Comparison of ENCODE assay signal across 8 cellular contexts in genomic region chr9:35812025-35812602, GRCh38. TPM values are rescaled to one million over a fixed set of nuclear protein-coding genes. Genes with fewer than 3 reads are reported as not detected.
DNase-seq lines count a peak whose midpoint lies in the region; ATAC-seq and TF ChIP-seq lines count a peak whose summit lies in the region.

SPAG8 (minus strand) TSS chr9:35812262; CDS start chr9:35812147, 115 bp downstream.

- H3K9me3 ChIP-seq in HUES48 (ENCODE audit: control insufficient read depth, insufficient read depth, low read length) (no peaks in the 10 kb centered on the region), NT2/D1 (ENCODE audit: insufficient read depth, low read length) (no peaks in the 10 kb centered on the region)

- no peak for TF ChIP-seq CTCF in epithelial cell of proximal tubule (conservative IDR thresholded peaks at IDR 0.05; ENCODE audit: low read depth, low read length)

- peak; percentile 67 for ATAC-seq in GM21423 (IDR thresholded peaks at IDR 0.05; ENCODE audit: unreplicated experiment)

- H3K9ac ChIP-seq in HUES48 (ENCODE audit: low read depth, low read length): no peak within 1 kb of the TSS
- peak within 1 kb of the TSS; percentile 44 for H3K9ac ChIP-seq in NT2/D1 (ENCODE audit: insufficient read length, low read depth)

- no peak within 1 kb of the TSS for H3K27ac ChIP-seq in HUES48 (ENCODE audit: low read depth, low read length)

- H3K4me3 ChIP-seq in HUES48 (ENCODE audit: low read depth, low read length) (peak within 1 kb of the TSS; percentile 60), NT2/D1 (ENCODE audit: insufficient read length, low read depth) (peak within 1 kb of the TSS; percentile 49), epithelial cell of proximal tubule (ENCODE audit: low read depth, low read length) (peak within 1 kb of the TSS; percentile 66)

- in situ Hi-C loops in Caki2 (cut with HindIII; ENCODE audit: low pct_unique_long_range_greater_than_20kb, low sequenced_read_pairs): no loop called here

- H3K27me3 ChIP-seq in HUES48 (ENCODE audit: control insufficient read depth, insufficient read depth, low read length) (no peaks in the 10 kb centered on the region), NT2/D1 (ENCODE audit: insufficient read depth, insufficient read length) (peaks cover 8% of the 10 kb centered on the region)

- DNase-seq in Caki2 (ENCODE audit: low read depth) (peak; percentile 83), NT2/D1 (ENCODE audit: low read depth, low spot score) (peak; percentile 95), activated T-cell treated with anti-CD3 and anti-CD28 coated beads for 4 hours (peak; percentile 83), epithelial cell of proximal tubule (ENCODE audit: low read depth) (peak; percentile 64), mucosa of gallbladder (ENCODE audit: low spot score) (peak; percentile 95)
- peak; percentile 94 for DNase-seq in stimulated activated CD8-positive, alpha-beta memory T cell treated with anti-CD3 and anti-CD28 coated beads, Interleukin-4, amount 100 ng/mL, for 24 hours (ENCODE audit: low read depth)

- H3K36me3 ChIP-seq in HUES48 (ENCODE audit: control insufficient read depth, insufficient read depth, low read length): peaks cover 14% of the 10 kb centered on the region; the same call in 1 of the 2 replicates
- H3K36me3 ChIP-seq in NT2/D1 (ENCODE audit: insufficient read depth, insufficient read length, low read length): peaks cover 30% of the 10 kb centered on the region

- H3K4me1 ChIP-seq in HUES48 (ENCODE audit: control insufficient read depth, insufficient read depth, low read length) (peaks cover 8% of the 10 kb centered on the region), NT2/D1 (ENCODE audit: insufficient read depth, insufficient read length) (peaks cover 5% of the 10 kb centered on the region)

RNA-seq across cellular contexts. Expression of gene SPAG8, which starts in this region (rescaled TPM):
- 0.24 TPM in 1 of 2 replicates, not detected in the other for total RNA-seq in Caki2 (2014; rRNA removed; shearing (Covaris generic); ENCODE audit: low replicate concordance)
- total RNA-seq in epithelial cell of proximal tubule: 0.12 and 0.14 TPM in 2 replicates
- 4.6 TPM for total RNA-seq in mucosa of gallbladder

Comparison
In these comparisons a context has a peak if more than half of its experiments do, and no peak if none do; other contexts are left out.
1. Peak in DNase-seq in Caki2; RNA of the gene not detected or under 1 TPM.
2. Peak in DNase-seq and H3K4me3 ChIP-seq in epithelial cell of proximal tubule; RNA of the gene not detected or under 1 TPM.